1 cellular context compared by ENCODE assay signal in genomic region chr10:30052062-30052461, GRCh38.
TF ChIP-seq lines count a peak whose summit lies in the region.

No MANE protein-coding gene starts in this region.

TF ChIP-seq in SK-N-SH treated with all-trans-retinoic acid at 6 μM for 48 hours, 23 proteins besides CTCF, POLR2A, EP300 and RAD21:
- TF ChIP-seq PATZ1 (CRISPR knock-in tag; IDR thresholded peaks at IDR 0.05; ENCODE audit: borderline replicate concordance): no peak
- no peak for TF ChIP-seq OSR1 (CRISPR knock-in tag; IDR thresholded peaks at IDR 0.05)
- TF ChIP-seq ZC3H10 (CRISPR knock-in tag; IDR thresholded peaks at IDR 0.05): no peak
- TF ChIP-seq ARNTL (CRISPR knock-in tag; IDR thresholded peaks at IDR 0.05; ENCODE audit: borderline replicate concordance, low read depth): no peak
- TF ChIP-seq CSRNP3 (CRISPR knock-in tag; IDR thresholded peaks at IDR 0.05): no peak
- TF ChIP-seq ZFP3 (CRISPR knock-in tag; IDR thresholded peaks at IDR 0.05): no peak
- no peak for TF ChIP-seq SNAI2 (CRISPR knock-in tag; IDR thresholded peaks at IDR 0.05)
TF ChIP-seq in SK-N-SH treated with all-trans-retinoic acid at 6 μM for 48 hours: peak in this region for 0.
